8 cellular contexts compared by ENCODE assay signal in the genomic region with DNA sequence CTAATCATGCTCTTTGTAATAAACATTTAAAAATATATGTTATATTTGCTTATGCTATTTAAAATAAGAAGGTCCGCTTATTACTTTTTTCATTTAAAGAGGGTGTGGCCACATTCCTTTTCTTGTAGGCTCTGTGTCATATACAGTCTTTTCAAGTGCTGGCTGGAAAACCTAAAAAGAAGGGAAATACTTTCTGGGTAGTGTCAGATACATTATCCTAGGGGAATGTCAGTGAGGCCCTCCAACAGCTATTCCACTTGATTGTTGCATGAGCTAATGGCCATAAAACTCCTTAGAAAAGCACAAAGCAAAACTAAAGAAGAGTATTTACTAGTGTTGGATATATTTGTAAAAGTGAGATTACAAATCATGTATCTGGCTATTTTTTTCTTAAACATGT. TPM values are rescaled to one million over a fixed set of nuclear protein-coding genes. Genes with fewer than 3 reads are reported as not detected.
DNase-seq lines count a peak whose midpoint lies in the region; ATAC-seq lines count a peak whose summit lies in the region.

No MANE protein-coding gene starts in this region.

- no peak for ATAC-seq in CD4-positive, CD25-positive, alpha-beta regulatory T cell (ENCODE audit: low read depth in 2 of 2)
- no peak for ATAC-seq in effector memory CD8-positive, alpha-beta T cell (replicated peaks)
- ATAC-seq in natural killer cell treated with Interleukin-12 subunit alpha and Interleukin-12 subunit beta and Interleukin-15 and Interleukin-18, amount 100 ng/mL, for 72 hours = no peak
- ATAC-seq in HG03045 (IDR thresholded peaks at IDR 0.05; ENCODE audit: unreplicated experiment) = no peak

- no peaks in the 10 kb centered on the region for H3K9me3 ChIP-seq in CD4-positive, CD25-positive, alpha-beta regulatory T cell (ENCODE audit: control insufficient read depth in 2 of 2, low read length in 2 of 2)

- H3K27me3 ChIP-seq in CD4-positive, CD25-positive, alpha-beta regulatory T cell (ENCODE audit: control insufficient read depth, insufficient read depth, low read length) = no peaks in the 10 kb centered on the region

- peak overlapping the region; percentile 76 for H3K4me3 ChIP-seq in CD4-positive, CD25-positive, alpha-beta regulatory T cell (ENCODE audit: low read depth, low read length)

- H3K36me3 ChIP-seq in CD4-positive, CD25-positive, alpha-beta regulatory T cell (ENCODE audit: control insufficient read depth, insufficient read depth, low read length) = no peaks in the 10 kb centered on the region

- H3K36me3 Mint-ChIP-seq in CD4-positive, CD25-positive, alpha-beta regulatory T cell = no peaks in the 10 kb centered on the region
- H3K36me3 Mint-ChIP-seq in effector memory CD8-positive, alpha-beta T cell (ENCODE audit: insufficient read depth) = peaks cover 50% of the 10 kb centered on the region
- peaks cover 4% of the 10 kb centered on the region for H3K36me3 Mint-ChIP-seq in natural killer cell treated with Interleukin-12 subunit alpha and Interleukin-12 subunit beta and Interleukin-15 and Interleukin-18, amount 100 ng/mL, for 72 hours

- peaks cover 33% of the 10 kb centered on the region for H3K4me1 ChIP-seq in CD4-positive, CD25-positive, alpha-beta regulatory T cell (ENCODE audit: control insufficient read depth, insufficient read depth, low read length, poor library complexity, severe bottlenecking)

- H3K27me3 Mint-ChIP-seq in CD4-positive, CD25-positive, alpha-beta regulatory T cell = peaks cover 4% of the 10 kb centered on the region
- H3K27me3 Mint-ChIP-seq in effector memory CD8-positive, alpha-beta T cell = no peaks in the 10 kb centered on the region
- H3K27me3 Mint-ChIP-seq in natural killer cell treated with Interleukin-12 subunit alpha and Interleukin-12 subunit beta and Interleukin-15 and Interleukin-18, amount 100 ng/mL, for 72 hours = no peaks in the 10 kb centered on the region

- peaks cover 0 to 3% (median 0%) of the 10 kb centered on the region in 7 donors for H3K9me3 Mint-ChIP-seq in CD4-positive, CD25-positive, alpha-beta regulatory T cell
- H3K9me3 Mint-ChIP-seq in effector memory CD8-positive, alpha-beta T cell = no peaks in the 10 kb centered on the region
- no peaks in the 10 kb centered on the region for H3K9me3 Mint-ChIP-seq in natural killer cell treated with Interleukin-12 subunit alpha and Interleukin-12 subunit beta and Interleukin-15 and Interleukin-18, amount 100 ng/mL, for 72 hours

- H3K27ac ChIP-seq in CD4-positive, CD25-positive, alpha-beta regulatory T cell (ENCODE audit: insufficient read depth, low read length, poor library complexity, severe bottlenecking) = peak overlapping the region; percentile 76

- peak overlapping the region in 1 of 3 donors; percentile 75 for H3K27ac Mint-ChIP-seq in CD4-positive, CD25-positive, alpha-beta regulatory T cell
- H3K27ac Mint-ChIP-seq in effector memory CD8-positive, alpha-beta T cell = peak overlapping the region; percentile 97 to 99
- peak overlapping the region; percentile 94 to 100 for H3K27ac Mint-ChIP-seq in natural killer cell treated with Interleukin-12 subunit alpha and Interleukin-12 subunit beta and Interleukin-15 and Interleukin-18, amount 100 ng/mL, for 72 hours

- peak overlapping the region; percentile 54 to 82 (median 74) for H3K4me3 Mint-ChIP-seq in CD4-positive, CD25-positive, alpha-beta regulatory T cell
- H3K4me3 Mint-ChIP-seq in effector memory CD8-positive, alpha-beta T cell = peak overlapping the region; percentile 92 to 99
- peak overlapping the region; percentile 96 for H3K4me3 Mint-ChIP-seq in natural killer cell treated with Interleukin-12 subunit alpha and Interleukin-12 subunit beta and Interleukin-15 and Interleukin-18, amount 100 ng/mL, for 72 hours

- H3K4me1 Mint-ChIP-seq in CD4-positive, CD25-positive, alpha-beta regulatory T cell = peaks cover 33 to 58% (median 46%) of the 10 kb centered on the region in 4 donors
- H3K4me1 Mint-ChIP-seq in effector memory CD8-positive, alpha-beta T cell (ENCODE audit: low read depth in 2 of 2) = peaks cover 27 to 42% of the 10 kb centered on the region in 2 donors
- peaks cover 51 to 76% of the 10 kb centered on the region in 2 donors for H3K4me1 Mint-ChIP-seq in natural killer cell treated with Interleukin-12 subunit alpha and Interleukin-12 subunit beta and Interleukin-15 and Interleukin-18, amount 100 ng/mL, for 72 hours (ENCODE audit: low read depth in 2 of 2)

- no peak for DNase-seq in CD4-positive, CD25-positive, alpha-beta regulatory T cell
- DNase-seq in OCI-M1 (lab: John Stamatoyannopoulos, UW) (peak; percentile 58), putamen (ENCODE audit: low spot score) (no peak), hypothalamus (lab: John Stamatoyannopoulos, UW) (no peak), NCI-H1417 (lab: John Stamatoyannopoulos, UW) (no peak)
- no peak for DNase-seq in effector memory CD8-positive, alpha-beta T cell
- no peak for DNase-seq in natural killer cell treated with Interleukin-12 subunit alpha and Interleukin-12 subunit beta and Interleukin-15 and Interleukin-18, amount 100 ng/mL, for 72 hours (ENCODE audit: low spot score)

RNA-seq across cellular contexts. Expression of gene ANXA1, which starts 0.8 kb away (rescaled TPM):
- 274 TPM for total RNA-seq in CD4-positive, CD25-positive, alpha-beta regulatory T cell
- polyA plus RNA-seq in CD4-positive, CD25-positive, alpha-beta regulatory T cell = 100 to 1,000 TPM in 1 of 4 donors, 10 to 100 TPM in 3; 50.7 to 107 (median 71.9) TPM
- 10 to 100 TPM; 26.4 to 37.0 TPM for total RNA-seq in natural killer cell treated with Interleukin-12 subunit alpha and Interleukin-12 subunit beta and Interleukin-15 and Interleukin-18, amount 100 ng/mL, for 72 hours
